ENCODE assay signal across 8 cellular contexts in genomic region chr17:43907425-43907981, GRCh38. TPM values are rescaled to one million over a fixed set of nuclear protein-coding genes. Genes with fewer than 3 reads are reported as not detected.
DNase-seq lines count a peak whose midpoint lies in the region; ATAC-seq and TF ChIP-seq lines count a peak whose summit lies in the region.

Gene MPP2 (minus strand): TSS chr17:43907536. CDS start chr17:43904460, 3,076 bp downstream.

- H3K36me3 Mint-ChIP-seq in activated CD8-positive, alpha-beta memory T cell treated with anti-CD3 and anti-CD28 coated beads, Interleukin-2, amount 10 ng/mL, durations not matched to agents 7 days and 5 days: no peaks in the 10 kb centered on the region

- no peak within 1 kb of the TSS for H3K27ac Mint-ChIP-seq in activated CD8-positive, alpha-beta memory T cell treated with anti-CD3 and anti-CD28 coated beads, Interleukin-2, amount 10 ng/mL, durations not matched to agents 7 days and 5 days

- peaks cover 28% of the 10 kb centered on the region for H3K4me1 ChIP-seq in lower lobe of right lung

- H3K27me3 ChIP-seq in lower lobe of right lung (ENCODE audit: low read depth): peaks cover 54% of the 10 kb centered on the region

- no peak within 1 kb of the TSS for H3K4me3 Mint-ChIP-seq in activated CD8-positive, alpha-beta memory T cell treated with anti-CD3 and anti-CD28 coated beads, Interleukin-2, amount 10 ng/mL, durations not matched to agents 7 days and 5 days

- ATAC-seq in activated CD8-positive, alpha-beta memory T cell treated with anti-CD3 and anti-CD28 coated beads, Interleukin-2, amount 10 ng/mL, durations not matched to agents 7 days and 5 days: peak; percentile 32
- ATAC-seq in lower lobe of right lung (peak; percentile 59 to 75), GM18861 (IDR thresholded peaks at IDR 0.05; ENCODE audit: unreplicated experiment) (no peak), GM21576 (IDR thresholded peaks at IDR 0.05; ENCODE audit: unreplicated experiment) (no peak)

- CTCF ChIA-PET in activated CD8-positive, alpha-beta memory T cell treated with anti-CD3 and anti-CD28 coated beads, Interleukin-2, amount 10 ng/mL, durations not matched to agents 7 days and 5 days (lab: Charles Lee): interaction anchor here (0.9 to 3.0 kb wide), 8 partner anchors 12 to 68 kb away, joined by 3 to 23 read pairs (median 3); partner anchors contain the start of gene CD300LG

- peaks cover 7% of the 10 kb centered on the region for H3K4me1 Mint-ChIP-seq in activated CD8-positive, alpha-beta memory T cell treated with anti-CD3 and anti-CD28 coated beads, Interleukin-2, amount 10 ng/mL, durations not matched to agents 7 days and 5 days

- H3K9me3 ChIP-seq in lower lobe of right lung: no peaks in the 10 kb centered on the region

- intact Hi-C loops in lower lobe of right lung (cut with DNase I): no loop called here

- H3K27ac ChIP-seq in lower lobe of right lung: peak within 1 kb of the TSS; percentile 64

- no peaks in the 10 kb centered on the region for H3K36me3 ChIP-seq in lower lobe of right lung

- no peaks in the 10 kb centered on the region for H3K9me3 Mint-ChIP-seq in activated CD8-positive, alpha-beta memory T cell treated with anti-CD3 and anti-CD28 coated beads, Interleukin-2, amount 10 ng/mL, durations not matched to agents 7 days and 5 days (ENCODE audit: low read depth)

- peak within 1 kb of the TSS; percentile 60 for H3K4me3 ChIP-seq in lower lobe of right lung

- H3K27me3 Mint-ChIP-seq in activated CD8-positive, alpha-beta memory T cell treated with anti-CD3 and anti-CD28 coated beads, Interleukin-2, amount 10 ng/mL, durations not matched to agents 7 days and 5 days: peaks cover 59% of the 10 kb centered on the region

- DNase-seq in NCI-H510A treated with DMSO at 0.1 percent for 48 hours (lab: John Stamatoyannopoulos, UW): peak; percentile 54
- DNase-seq in activated CD8-positive, alpha-beta memory T cell treated with anti-CD3 and anti-CD28 coated beads, Interleukin-2, amount 10 ng/mL, durations not matched to agents 7 days and 5 days: peak; percentile 46
- peak; percentile 44 for DNase-seq in effector CD8-positive, alpha-beta T cell (lab: John Stamatoyannopoulos, UW)
- peak; percentile 58 for DNase-seq in lower lobe of right lung
- DNase-seq in stimulated activated CD4-positive, alpha-beta T cell treated with anti-CD3 and anti-CD28 coated beads, TNF-alpha, amount 100 ng/mL, for 4 hours (ENCODE audit: low read depth in 3 of 3): peak in 2 of 3 experiments; percentile 29 to 33

- TF ChIP-seq CTCF in GM12873 (IDR thresholded peaks at IDR 0.05; ENCODE audit: insufficient read depth, low read depth, low read length, missing control alignments): peak; percentile 28
- TF ChIP-seq CTCF in lower lobe of right lung (IDR thresholded peaks at IDR 0.05): peak; percentile 18

RNA-seq across cellular contexts. Expression of gene MPP2, which starts in this region (rescaled TPM):
- under 1 TPM; 0.56 to 0.61 TPM for total RNA-seq in activated CD8-positive, alpha-beta memory T cell treated with anti-CD3 and anti-CD28 coated beads, Interleukin-2, amount 10 ng/mL, durations not matched to agents 7 days and 5 days
- total RNA-seq in lower lobe of right lung: 0.62 TPM

Comparison
In these comparisons a context has a peak if more than half of its experiments do, and no peak if none do; other contexts are left out.
1. Peak in DNase-seq and ATAC-seq in activated CD8-positive, alpha-beta memory T cell treated with anti-CD3 and anti-CD28 coated beads, Interleukin-2, amount 10 ng/mL, durations not matched to agents 7 days and 5 days; RNA of the gene not detected or under 1 TPM.
2. Peak in DNase-seq, ATAC-seq, H3K4me3 ChIP-seq and H3K27ac ChIP-seq in lower lobe of right lung; RNA of the gene not detected or under 1 TPM.